Comparison of ENCODE assay signal across 7 cellular contexts in genomic region chr6:32894085-32895005, GRCh38. TPM values are rescaled to one million over a fixed set of nuclear protein-coding genes. Genes with fewer than 3 reads are reported as not detected.
DNase-seq lines count a peak whose midpoint lies in the region; ATAC-seq, FAIRE-seq and TF ChIP-seq lines count a peak whose summit lies in the region.

No MANE protein-coding gene starts in this region.

- no peaks in the 10 kb centered on the region for H3K9me3 ChIP-seq in GM12878 (replicated peaks; ENCODE audit: control insufficient read depth, insufficient read depth, low read length)

- no peak for TF ChIP-seq EP300 in GM12878 (IDR thresholded peaks at IDR 0.05; ENCODE audit: borderline replicate concordance in 1 of 2, control insufficient read depth in 1 of 2, low read depth in 2 of 2, low read length in 2 of 2)

- RAD21 ChIA-PET in GM12878 (lab: Charles Lee; ENCODE audit: unreplicated experiment): interaction anchor here (0.6 to 5.0 kb wide), 20 partner anchors 8 to 470 kb away, joined by 3 to 34 read pairs (median 4); partner anchors contain the start of genes HLA-DMA, HLA-DMB, HLA-DPB1 and PSMB9

- H3K4me2 ChIP-seq in GM12878 (ENCODE audit: control insufficient read depth, insufficient read depth): peak overlapping the region; percentile 79

- peaks cover 12% of the 10 kb centered on the region for H3K4me1 ChIP-seq in GM12878 (ENCODE audit: control insufficient read depth, insufficient read depth, low read length)

- H3K4me3 ChIP-seq in GM12878: peak overlapping the region; percentile 81

- POLR2A ChIA-PET in GM12878 (lab: Charles Lee): interaction anchor here (0.6 to 3.3 kb wide), 23 partner anchors 8 to 340 kb away, joined by 3 to 23 read pairs (median 4); partner anchors contain the start of genes BRD2, HLA-DMA, HLA-DMB and HLA-DPA1

- no TSS peak for BruUV-seq in GM12878 (replicated peaks; lab: Mats Ljungman, UMichigan)

- H4K20me1 ChIP-seq in GM12878 (ENCODE audit: control insufficient read depth, insufficient read depth): no peaks in the 10 kb centered on the region

- intact Hi-C loops in GM12878 (cut with micrococcal nuclease; ENCODE audit: unreplicated experiment): loop anchor here (1.0 kb wide), 1 partner anchor 50 kb away; no protein-coding TSS in a partner anchor
- intact Hi-C loops in sciatic nerve (cut with DNase I): no loop called here

- ATAC-seq in GM18511 (IDR thresholded peaks at IDR 0.05; ENCODE audit: unreplicated experiment) (peak; percentile 97), HG03025 (IDR thresholded peaks at IDR 0.05; ENCODE audit: low FRiP score, unreplicated experiment) (peak; percentile 94), GM12878 (peak; percentile 98), sciatic nerve (peak; percentile 100)

- in situ Hi-C loops in GM12878 (cut with MboI): no loop called here

- WGBS in GM12878 (ENCODE audit: insufficient coverage, insufficient replicate concordance, low lambda C conversion rate, missing lambda C conversion rate): under 1% methylated on average over 61 of the region's 61 CpGs

- H3K36me3 ChIP-seq in GM12878 (ENCODE audit: control insufficient read depth in 2 of 2, insufficient read depth in 2 of 2, low read length in 1 of 2): no peaks in the 10 kb centered on the region

- DNase-seq in NCI-H2029 treated with DMSO at 0.1 percent for 48 hours (lab: John Stamatoyannopoulos, UW): peak; percentile 97
- DNase-seq in T1000 (lab: John Stamatoyannopoulos, UW): peak; percentile 70
- peak; percentile 91 for DNase-seq in GM12878 (ENCODE audit: low read depth, low spot score)
- peak; percentile 73 for DNase-seq in iPS DF 19.7 (ENCODE audit: low read depth, low spot score)
- peak; percentile 98 for DNase-seq in sciatic nerve (ENCODE audit: low spot score)

- CTCF ChIA-PET in GM12878 (lab: Yijun Ruan, JAX): interaction anchor here (0.7 to 5.2 kb wide), 15 partner anchors 8 to 94 kb away, joined by 3 to 61 read pairs (median 5); partner anchors contain the start of genes HLA-DMA and PSMB9

- TF ChIP-seq POLR2A in GM12878 (IDR thresholded peaks at IDR 0.05; ENCODE audit: low read depth, low read length): peak; percentile 83

- TF ChIP-seq RAD21 in GM12878 (IDR thresholded peaks at IDR 0.05; ENCODE audit: insufficient read depth, low read depth, low read length): no peak

- peak overlapping the region; percentile 90 for H3K27ac ChIP-seq in GM12878 (ENCODE audit: control insufficient read depth, insufficient read depth)

- peak overlapping the region; percentile 90 for H2AFZ ChIP-seq in GM12878 (ENCODE audit: control insufficient read depth, low read depth, low read length)

- SMC1A ChIA-PET in GM12878 (lab: Charles Lee; ENCODE audit: uncharacterized antibody, unreplicated experiment): interaction anchor here (0.7 to 6.7 kb wide), 21 partner anchors 24 to 352 kb away, joined by 3 to 51 read pairs (median 5); partner anchors contain the start of genes HLA-DMA, HLA-DMB and TAP2

- H3K9ac ChIP-seq in GM12878 (ENCODE audit: control insufficient read depth, insufficient read depth, low read length): peak overlapping the region; percentile 88

- no peak; a peak in 1 of 6 replicates for TF ChIP-seq CTCF in GM12878 (IDR thresholded peaks at IDR 0.05 in 2 of 3, conservative IDR thresholded peaks at IDR 0.05 in 1 of 3; ENCODE audit: control insufficient read depth in 2 of 3, extremely low read depth in 1 of 3, insufficient read depth in 1 of 3, low read depth in 3 of 3, low read length in 3 of 3)

- peak; percentile 92 for FAIRE-seq in GM12878 (lab: Jason Lieb, UNC)

- H3K79me2 ChIP-seq in GM12878 (ENCODE audit: control insufficient read depth, insufficient read depth, low read length): peaks cover 28% of the 10 kb centered on the region

- no peaks in the 10 kb centered on the region for H3K27me3 ChIP-seq in GM12878 (replicated peaks in 1 of 2; ENCODE audit: control insufficient read depth in 2 of 2, insufficient read depth in 2 of 2, low read length in 1 of 2)

RNA-seq across cellular contexts. Expression of gene PSMB9, which starts 40.4 kb away (rescaled TPM):
- total RNA-seq in GM12878 (2013; cell fraction: nucleolus; rRNA removed): 21.6 and 24.8 TPM in 2 replicates
- total RNA-seq in GM12878 (2014; rRNA removed) (251 and 255 TPM in 2 replicates), GM12878 (2014; rRNA removed; fragmentation: Illumina TruSeq; extraction: Trizol) (167 and 171 TPM in 2 replicates), GM12878 (2021) (237 and 271 TPM in 2 replicates), sciatic nerve (41.1 TPM)
- polyA plus RNA-seq in GM12878 (2011; ENCODE audit: low read depth): 109 TPM
- polyA plus RNA-seq in GM12878 (2011; rRNA removed) (253 and 359 TPM in 2 replicates), GM12878 (2014; fragmentation: Illumina TruSeq; extraction: Trizol) (86.8 and 181 TPM in 2 replicates), GM12878 (2014; fragmentation: Nextera tagmentation; extraction: Ambion mirVana) (100 to 1,000 TPM; 202 to 299 TPM), GM12878 (2014; rRNA removed) (341 and 375 TPM in 2 replicates), GM12878 (2016; fragmentation: Nextera tagmentation; extraction: Ambion mirVana) (100 to 1,000 TPM; 483 to 517 TPM)
- polyA plus RNA-seq in GM12878 (2011; cell fraction: cytosol; rRNA removed): 446 and 599 TPM in 2 replicates
- 215 and 228 TPM in 2 replicates for polyA plus RNA-seq in GM12878 (2011; cell fraction: nucleus; rRNA removed)
- polyA plus RNA-seq in GM12878 (2012): 183 and 244 TPM in 2 replicates
- 185 and 260 TPM in 2 replicates for polyA minus RNA-seq in GM12878 (2011; rRNA and poly(A)+ RNA removed)
- 78.0 and 81.2 TPM in 2 replicates for polyA minus RNA-seq in GM12878 (2011; cell fraction: cytosol; rRNA and poly(A)+ RNA removed)
- polyA minus RNA-seq in GM12878 (2011; cell fraction: nucleus; rRNA and poly(A)+ RNA removed): 34.8 and 51.7 TPM in 2 replicates

RNA-seq across cellular contexts. Expression of gene TAP1, which starts 40.8 kb away (rescaled TPM):
- total RNA-seq in GM12878 (2013; cell fraction: nucleolus; rRNA removed): 96.1 and 104 TPM in 2 replicates
- total RNA-seq in GM12878 (2014; rRNA removed) (179 and 183 TPM in 2 replicates), GM12878 (2014; rRNA removed; fragmentation: Illumina TruSeq; extraction: Trizol) (103 and 108 TPM in 2 replicates), GM12878 (2021) (177 and 194 TPM in 2 replicates), sciatic nerve (32.8 TPM)
- 87.7 TPM for polyA plus RNA-seq in GM12878 (2011; ENCODE audit: low read depth)
- polyA plus RNA-seq in GM12878 (2011; rRNA removed) (136 and 198 TPM in 2 replicates), GM12878 (2014; fragmentation: Illumina TruSeq; extraction: Trizol) (107 and 126 TPM in 2 replicates), GM12878 (2014; fragmentation: Nextera tagmentation; extraction: Ambion mirVana) (10 to 100 TPM; 33.4 to 60.0 TPM), GM12878 (2014; rRNA removed) (160 and 161 TPM in 2 replicates), GM12878 (2016; fragmentation: Nextera tagmentation; extraction: Ambion mirVana) (100 to 1,000 TPM; 230 to 249 TPM)
- 194 and 208 TPM in 2 replicates for polyA plus RNA-seq in GM12878 (2011; cell fraction: cytosol; rRNA removed)
- polyA plus RNA-seq in GM12878 (2011; cell fraction: nucleus; rRNA removed): 238 and 367 TPM in 2 replicates
- polyA plus RNA-seq in GM12878 (2012): 170 and 179 TPM in 2 replicates
- 154 and 194 TPM in 2 replicates for polyA minus RNA-seq in GM12878 (2011; rRNA and poly(A)+ RNA removed)
- 60.6 and 63.3 TPM in 2 replicates for polyA minus RNA-seq in GM12878 (2011; cell fraction: cytosol; rRNA and poly(A)+ RNA removed)
- 62.0 and 67.4 TPM in 2 replicates for polyA minus RNA-seq in GM12878 (2011; cell fraction: nucleus; rRNA and poly(A)+ RNA removed)

RNA-seq across cellular contexts. Expression of gene HLA-DMB, which starts 46.5 kb away (rescaled TPM):
- total RNA-seq in GM12878 (2013; cell fraction: nucleolus; rRNA removed): 54.4 and 59.2 TPM in 2 replicates
- total RNA-seq in GM12878 (2014; rRNA removed) (141 and 149 TPM in 2 replicates), GM12878 (2014; rRNA removed; fragmentation: Illumina TruSeq; extraction: Trizol) (117 and 120 TPM in 2 replicates), GM12878 (2021) (106 and 114 TPM in 2 replicates), sciatic nerve (46.9 TPM)
- polyA plus RNA-seq in GM12878 (2011; ENCODE audit: low read depth): 240 TPM
- polyA plus RNA-seq in GM12878 (2011; rRNA removed) (140 and 173 TPM in 2 replicates), GM12878 (2014; fragmentation: Illumina TruSeq; extraction: Trizol) (136 and 158 TPM in 2 replicates), GM12878 (2014; fragmentation: Nextera tagmentation; extraction: Ambion mirVana) (100 to 1,000 TPM; 117 to 170 TPM), GM12878 (2014; rRNA removed) (114 and 116 TPM in 2 replicates), GM12878 (2016; fragmentation: Nextera tagmentation; extraction: Ambion mirVana) (100 to 1,000 TPM; 160 to 168 TPM)
- polyA plus RNA-seq in GM12878 (2011; cell fraction: cytosol; rRNA removed): 172 and 198 TPM in 2 replicates
- 112 and 122 TPM in 2 replicates for polyA plus RNA-seq in GM12878 (2011; cell fraction: nucleus; rRNA removed)
- 162 and 237 TPM in 2 replicates for polyA plus RNA-seq in GM12878 (2012)
- polyA minus RNA-seq in GM12878 (2011; rRNA and poly(A)+ RNA removed): 91.9 and 112 TPM in 2 replicates
- polyA minus RNA-seq in GM12878 (2011; cell fraction: cytosol; rRNA and poly(A)+ RNA removed): 22.9 and 33.3 TPM in 2 replicates
- 25.1 and 32.0 TPM in 2 replicates for polyA minus RNA-seq in GM12878 (2011; cell fraction: nucleus; rRNA and poly(A)+ RNA removed)

RNA-seq across cellular contexts. Expression of gene PSMB8, which starts 50.5 kb away (rescaled TPM):
- 49.6 and 50.1 TPM in 2 replicates for total RNA-seq in GM12878 (2013; cell fraction: nucleolus; rRNA removed)
- total RNA-seq in GM12878 (2014; rRNA removed): 386 and 388 TPM in 2 replicates
- 311 and 327 TPM in 2 replicates for total RNA-seq in GM12878 (2014; rRNA removed; fragmentation: Illumina TruSeq; extraction: Trizol)
- 366 TPM in 2 replicates for total RNA-seq in GM12878 (2021)
- 129 TPM for polyA plus RNA-seq in GM12878 (2011; ENCODE audit: low read depth)
- polyA plus RNA-seq in GM12878 (2011; rRNA removed): 321 and 384 TPM in 2 replicates
- polyA plus RNA-seq in GM12878 (2011; cell fraction: cytosol; rRNA removed): 482 and 548 TPM in 2 replicates
- polyA plus RNA-seq in GM12878 (2011; cell fraction: nucleus; rRNA removed): 310 and 330 TPM in 2 replicates
- polyA plus RNA-seq in GM12878 (2012): 201 TPM in 2 replicates
- 272 and 304 TPM in 2 replicates for polyA plus RNA-seq in GM12878 (2014; fragmentation: Illumina TruSeq; extraction: Trizol)
- 100 to 1,000 TPM; 353 to 557 TPM for polyA plus RNA-seq in GM12878 (2014; fragmentation: Nextera tagmentation; extraction: Ambion mirVana)
- 374 and 411 TPM in 2 replicates for polyA plus RNA-seq in GM12878 (2014; rRNA removed)
- polyA plus RNA-seq in GM12878 (2016; fragmentation: Nextera tagmentation; extraction: Ambion mirVana): 100 to 1,000 TPM; 495 to 538 TPM
- 253 and 255 TPM in 2 replicates for polyA minus RNA-seq in GM12878 (2011; rRNA and poly(A)+ RNA removed)
- polyA minus RNA-seq in GM12878 (2011; cell fraction: cytosol; rRNA and poly(A)+ RNA removed): 49.0 and 55.5 TPM in 2 replicates
- polyA minus RNA-seq in GM12878 (2011; cell fraction: nucleus; rRNA and poly(A)+ RNA removed): 48.2 and 65.3 TPM in 2 replicates
- total RNA-seq in sciatic nerve: 39.3 TPM

RNA-seq across cellular contexts. Expression of gene TAP2, which starts 55.8 kb away (rescaled TPM):
- 57.5 and 70.6 TPM in 2 replicates for total RNA-seq in GM12878 (2013; cell fraction: nucleolus; rRNA removed)
- total RNA-seq in GM12878 (2014; rRNA removed) (58.1 and 60.3 TPM in 2 replicates), GM12878 (2014; rRNA removed; fragmentation: Illumina TruSeq; extraction: Trizol) (31.9 and 37.2 TPM in 2 replicates), GM12878 (2021) (77.2 and 87.3 TPM in 2 replicates), sciatic nerve (26.3 TPM)
- polyA plus RNA-seq in GM12878 (2011; ENCODE audit: low read depth): 17.3 TPM
- polyA plus RNA-seq in GM12878 (2011; rRNA removed) (25.5 and 38.8 TPM in 2 replicates), GM12878 (2014; fragmentation: Illumina TruSeq; extraction: Trizol) (45.7 and 47.7 TPM in 2 replicates), GM12878 (2014; fragmentation: Nextera tagmentation; extraction: Ambion mirVana) (1 to 10 TPM; 5.3 to 6.7 TPM), GM12878 (2014; rRNA removed) (49.6 and 71.6 TPM in 2 replicates), GM12878 (2016; fragmentation: Nextera tagmentation; extraction: Ambion mirVana) (1 to 10 TPM; 8.3 to 9.0 TPM)
- 34.8 and 37.7 TPM in 2 replicates for polyA plus RNA-seq in GM12878 (2011; cell fraction: cytosol; rRNA removed)
- 129 and 147 TPM in 2 replicates for polyA plus RNA-seq in GM12878 (2011; cell fraction: nucleus; rRNA removed)
- 31.6 and 38.9 TPM in 2 replicates for polyA plus RNA-seq in GM12878 (2012)
- 36.8 and 38.2 TPM in 2 replicates for polyA minus RNA-seq in GM12878 (2011; rRNA and poly(A)+ RNA removed)
- polyA minus RNA-seq in GM12878 (2011; cell fraction: cytosol; rRNA and poly(A)+ RNA removed): 9.1 and 12.2 TPM in 2 replicates
- 32.5 and 50.3 TPM in 2 replicates for polyA minus RNA-seq in GM12878 (2011; cell fraction: nucleus; rRNA and poly(A)+ RNA removed)

Comparison
In these comparisons a context has a peak if more than half of its experiments do, and no peak if none do; other contexts are left out.
1. Peak in every context shown above with its lines: DNase-seq, ATAC-seq, H3K4me3 ChIP-seq and H3K27ac ChIP-seq.